Comparison of ENCODE assay signal across 8 cellular contexts in genomic region chr21:17270234-17270633, GRCh38.
DNase-seq lines count a peak whose midpoint lies in the region; ATAC-seq lines count a peak whose summit lies in the region.

No MANE protein-coding gene starts in this region.

- no peaks in the 10 kb centered on the region for H3K4me1 ChIP-seq in effector memory CD4-positive, alpha-beta T cell (ENCODE audit: control insufficient read depth, insufficient read depth, low read length, poor library complexity, severe bottlenecking)

- DNase-seq in Ammon's horn (ENCODE audit: low spot score), result peak; percentile 84
- DNase-seq in LHCN-M2 (ENCODE audit: low read depth), result peak; percentile 20
- DNase-seq in SIG-M5 (lab: John Stamatoyannopoulos, UW), result peak; percentile 6
- DNase-seq in fibroblast of the conjunctiva (ENCODE audit: low read depth), result peak; percentile 61
- DNase-seq in pons (ENCODE audit: low spot score), result peak; percentile 79
- DNase-seq in effector memory CD4-positive, alpha-beta T cell, result no peak
- no peak for DNase-seq in UCSD-AML1 (lab: John Stamatoyannopoulos, UW; ENCODE audit: unreplicated experiment)

- H3K27ac ChIP-seq in effector memory CD4-positive, alpha-beta T cell (ENCODE audit: insufficient read depth, low read length, poor library complexity, severe bottlenecking), result no peak overlapping the region

- no peaks in the 10 kb centered on the region for H3K9me3 ChIP-seq in effector memory CD4-positive, alpha-beta T cell (ENCODE audit: control insufficient read depth, low read length)

- ATAC-seq in HG02973 (IDR thresholded peaks at IDR 0.05; ENCODE audit: unreplicated experiment), result no peak

- H3K4me3 ChIP-seq in effector memory CD4-positive, alpha-beta T cell (ENCODE audit: insufficient read depth, low read depth, low read length, poor library complexity, severe bottlenecking), result no peak overlapping the region

- H3K27me3 ChIP-seq in effector memory CD4-positive, alpha-beta T cell (replicated peaks; ENCODE audit: control insufficient read depth, insufficient read depth, low read length, poor library complexity, severe bottlenecking), result no peaks in the 10 kb centered on the region

- no peaks in the 10 kb centered on the region for H3K36me3 ChIP-seq in effector memory CD4-positive, alpha-beta T cell (ENCODE audit: control insufficient read depth, insufficient read depth, low read length)

Comparison
In these comparisons a context has a peak if more than half of its experiments do, and no peak if none do; other contexts are left out.
1. DNase-seq: peak in Ammon's horn (single experiment), LHCN-M2 (single experiment), SIG-M5 (single experiment), fibroblast of the conjunctiva (single experiment) and pons (single experiment); none in effector memory CD4-positive, alpha-beta T cell (0 of 3) and UCSD-AML1 (single experiment).